ENCODE assay signal across 8 cellular contexts in genomic region chr22:17121235-17122195, GRCh38. TPM values are rescaled to one million over a fixed set of nuclear protein-coding genes. Genes with fewer than 3 reads are reported as not detected.
A peak's percentile ranks its signal among the peaks of the same experiment; 100 is the strongest.
DNase-seq lines count a peak whose midpoint lies in the region; ATAC-seq and TF ChIP-seq lines count a peak whose summit lies in the region.

TSS of gene TMEM121B (minus strand) at chr22:17121360. CDS start at chr22:17121127, 233 bp downstream.

- TF ChIP-seq POLR2A in prostate gland (IDR thresholded peaks at IDR 0.05): no peak

- TF ChIP-seq CTCF in AG10803 (conservative IDR thresholded peaks at IDR 0.05; ENCODE audit: low read length): no peak
- TF ChIP-seq CTCF in HEK293 (tag by site-specific recombination; IDR thresholded peaks at IDR 0.05): 0 out of 2 replicates have a peak, but pooled peaks have one; percentile 20
- TF ChIP-seq CTCF in hepatocyte (IDR thresholded peaks at IDR 0.05; ENCODE audit: poor library complexity): no peak
- no peak for TF ChIP-seq CTCF in prostate gland (IDR thresholded peaks at IDR 0.05)

- POLR2A ChIA-PET in HEK293 (lab: Yijun Ruan, JAX): no interaction called here

- peak within 1 kb of the TSS; percentile 46 for H2AFZ ChIP-seq in hepatocyte

- peak within 1 kb of the TSS; percentile 44 for H3K4me3 ChIP-seq in AG10803 (ENCODE audit: low read length)
- H3K4me3 ChIP-seq in HEK293 (ENCODE audit: low read depth, low read length): peak within 1 kb of the TSS; percentile 57
- H3K4me3 ChIP-seq in hepatocyte: peak within 1 kb of the TSS; percentile 61
- H3K4me3 ChIP-seq in prostate gland: peak within 1 kb of the TSS; percentile 56 to 75

- DNase-seq in AG10803 (ENCODE audit: low read depth) (peak; percentile 27), NCI-H526 treated with DMSO at 0.1 percent for 48 hours (lab: John Stamatoyannopoulos, UW) (peak; percentile 64), amygdala (lab: John Stamatoyannopoulos, UW) (peak in 49 of 56 donors; percentile 18 to 81 (median 54)), hepatocyte (ENCODE audit: low spot score) (peak; percentile 84), prostate gland (ENCODE audit: low spot score) (peak; percentile 71)

- CTCF ChIA-PET in HEK293 (lab: Yijun Ruan, JAX): interaction anchor here (1.6 kb wide), 1 partner anchor 51 kb away, joined by 7 read pairs; no protein-coding TSS in a partner anchor

- H3K9me2 ChIP-seq in hepatocyte (replicated peaks; ENCODE audit: insufficient read depth): no peaks in the 10 kb centered on the region

- H3K27me3 ChIP-seq in hepatocyte (peaks cover 30% of the 10 kb centered on the region), prostate gland (replicated peaks; ENCODE audit: insufficient read depth) (no peaks in the 10 kb centered on the region)

- no peaks in the 10 kb centered on the region for H3K79me2 ChIP-seq in hepatocyte

- H4K20me1 ChIP-seq in hepatocyte (ENCODE audit: insufficient read depth, poor library complexity, severe bottlenecking): no peaks in the 10 kb centered on the region

- H3K4me1 ChIP-seq in HEK293 (ENCODE audit: control insufficient read depth, insufficient read depth, low read length) (no peaks in the 10 kb centered on the region), hepatocyte (ENCODE audit: insufficient read depth) (no peaks in the 10 kb centered on the region), prostate gland (replicated peaks) (peaks cover 9% of the 10 kb centered on the region)

- peak within 1 kb of the TSS; percentile 31; the same call in 1 of the 2 replicates for H3K27ac ChIP-seq in HEK293 (ENCODE audit: extremely low read depth, low read depth, low read length)
- no peak within 1 kb of the TSS for H3K27ac ChIP-seq in hepatocyte
- H3K27ac ChIP-seq in prostate gland: peak within 1 kb of the TSS; percentile 62 to 71

- no peak for ATAC-seq in GM21619 (IDR thresholded peaks at IDR 0.05; ENCODE audit: unreplicated experiment)
- no peak for ATAC-seq in HG03039 (IDR thresholded peaks at IDR 0.05; ENCODE audit: unreplicated experiment)

- no peaks in the 10 kb centered on the region for H3K36me3 ChIP-seq in HEK293 (ENCODE audit: control insufficient read depth in 2 of 2, insufficient read depth in 1 of 2, low read length in 2 of 2)
- H3K36me3 ChIP-seq in hepatocyte (replicated peaks; ENCODE audit: insufficient read depth, low read depth): no peaks in the 10 kb centered on the region
- no peaks in the 10 kb centered on the region for H3K36me3 ChIP-seq in prostate gland

- intact Hi-C loops in prostate gland (cut with DNase I): no loop called here

- H3K4me2 ChIP-seq in hepatocyte: peak within 1 kb of the TSS; percentile 98

- H3K9me3 ChIP-seq in HEK293 (ENCODE audit: control insufficient read depth, insufficient read depth, low read depth, low read length) (no peaks in the 10 kb centered on the region), hepatocyte (ENCODE audit: low read depth) (no peaks in the 10 kb centered on the region), prostate gland (no peaks in the 10 kb centered on the region)

- WGBS in hepatocyte (ENCODE audit: low lambda C conversion rate, missing lambda C conversion rate): 22% methylated on average over 21 of the region's 69 CpGs
- 8% methylated on average over 56 of the region's 69 CpGs for WGBS in prostate gland

TF ChIP-seq in HEK293, 187 proteins besides CTCF, POLR2A, EP300 and RAD21 (continues in another document):
- TF ChIP-seq PRDM1 (tag by site-specific recombination; IDR thresholded peaks at IDR 0.05): peak; percentile 53; the same call in 1 of the 2 replicates
- peak; percentile 58; the same call in 1 of the 2 replicates for TF ChIP-seq GLI4 (tag by site-specific recombination; IDR thresholded peaks at IDR 0.05)
- TF ChIP-seq HIC1 (tag by site-specific recombination; IDR thresholded peaks at IDR 0.05): peak; percentile 27; the same call in 1 of the 2 replicates
- no peak for TF ChIP-seq ZNF549 (tag by site-specific recombination; IDR thresholded peaks at IDR 0.05)
- peak; percentile 63; the same call in 1 of the 2 replicates for TF ChIP-seq ZNF324 (tag by site-specific recombination; IDR thresholded peaks at IDR 0.05)
- TF ChIP-seq ZSCAN4 (tag by site-specific recombination; IDR thresholded peaks at IDR 0.05): peak; percentile 41; the same call in 1 of the 2 replicates
- peak; percentile 45; the same call in 1 of the 2 replicates for TF ChIP-seq BCL11B (tag by site-specific recombination; IDR thresholded peaks at IDR 0.05; ENCODE audit: low read depth)
- no peak for TF ChIP-seq ZNF23 (tag by site-specific recombination; IDR thresholded peaks at IDR 0.05; ENCODE audit: borderline replicate concordance)
- peak; percentile 75 for TF ChIP-seq EGR2 (tag by site-specific recombination; IDR thresholded peaks at IDR 0.05; ENCODE audit: low read depth)
- no peak for TF ChIP-seq ZNF146 (tag by site-specific recombination; IDR thresholded peaks at IDR 0.05)
- peak; percentile 56; the same call in 1 of the 2 replicates for TF ChIP-seq ZBTB10 (tag by site-specific recombination; IDR thresholded peaks at IDR 0.05)
- peak; percentile 80 for TF ChIP-seq ZNF692 (tag by site-specific recombination; IDR thresholded peaks at IDR 0.05)
- peak; percentile 96 for TF ChIP-seq KLF17 (tag by site-specific recombination; IDR thresholded peaks at IDR 0.05)

RNA-seq across cellular contexts. Expression of gene TMEM121B, which starts in this region (rescaled TPM):
- total RNA-seq in hepatocyte (0.50 and 0.76 TPM in 2 replicates), prostate gland (10 to 100 TPM in 1 of 2 donors, 1 to 10 TPM in 1; 7.6 to 15.5 TPM)
- polyA plus RNA-seq in hepatocyte: 0.30 TPM in 1 of 2 replicates, not detected in the other

Comparison
In these comparisons a context has a peak if more than half of its experiments do, and no peak if none do; other contexts are left out.
1. Peak in DNase-seq, H3K4me3 ChIP-seq and H3K4me2 ChIP-seq in hepatocyte; RNA of the gene not detected or under 1 TPM.
2. DNase-seq: peak in every context shown above with its lines; median percentile 84 in hepatocyte; 71 in prostate gland; 64 in NCI-H526 treated with DMSO at 0.1 percent for 48 hours; 54 in amygdala; 27 in AG10803.